15 cellular contexts compared by ENCODE assay signal in the genomic region with DNA sequence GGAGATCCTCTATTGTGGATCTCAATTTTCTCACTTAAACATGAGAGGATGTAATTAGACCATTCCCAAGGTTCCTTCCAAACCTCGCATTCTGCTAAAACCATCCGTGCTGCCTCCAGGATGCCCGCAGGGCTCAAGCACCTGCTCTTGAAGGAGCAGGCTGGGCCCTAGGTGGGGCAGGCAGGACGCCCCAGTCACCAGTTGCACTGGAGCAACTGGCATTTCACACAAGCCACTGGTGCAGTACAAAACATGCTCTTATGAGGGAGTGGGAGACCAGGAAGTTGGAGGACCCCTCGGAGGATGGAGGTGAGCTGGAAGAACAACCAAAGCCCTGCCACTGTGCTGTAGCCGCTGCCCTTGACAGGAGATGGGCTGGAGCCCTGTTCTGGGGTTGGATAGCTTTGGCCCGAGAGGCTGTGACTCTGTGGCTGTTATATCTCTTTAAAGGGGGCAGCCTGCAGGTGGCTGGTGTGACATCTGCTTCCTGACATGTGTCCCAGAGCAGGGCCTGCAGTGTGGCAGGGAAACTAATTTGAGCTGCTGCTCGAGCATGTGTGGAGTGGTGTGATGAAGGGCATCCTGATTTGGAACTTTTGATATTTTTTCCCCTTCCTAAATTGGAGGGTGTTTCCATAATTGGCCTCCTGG.
DNase-seq lines count a peak whose midpoint lies in the region; ATAC-seq and TF ChIP-seq lines count a peak whose summit lies in the region.
"Had no signal": no experiment of that assay in that cellular context is flagged by ENCODE, and none has a peak within 500 bp of the region (broad histone marks: within the 10 kb centered on the region; RNA-seq: fewer than 3 reads in every experiment).

No MANE protein-coding gene starts in this region.

- H3K27me3 Mint-ChIP-seq in activated T-cell treated with anti-CD3 and anti-CD28 coated beads, Interleukin-2, amount 50 U/mL, for 24 hours, result no peaks in the 10 kb centered on the region
- H3K27me3 Mint-ChIP-seq in activated T-cell treated with anti-CD3 and anti-CD28 coated beads, Interleukin-2, amount 50 U/mL, for 4 hours (ENCODE audit: low read depth), result no peaks in the 10 kb centered on the region
- peaks cover 18% of the 10 kb centered on the region for H3K27me3 Mint-ChIP-seq in glutamatergic neuron (ENCODE audit: unreplicated experiment)

- H3K27ac Mint-ChIP-seq in activated T-cell treated with anti-CD3 and anti-CD28 coated beads, Interleukin-2, amount 50 U/mL, for 24 hours, result peak overlapping the region; percentile 44
- H3K27ac Mint-ChIP-seq in glutamatergic neuron (ENCODE audit: unreplicated experiment), result peak overlapping the region; percentile 65
- H3K27ac Mint-ChIP-seq: CD8-positive, alpha-beta T cell had no signal

- TF ChIP-seq CTCF in glutamatergic neuron (IDR thresholded peaks at IDR 0.05; ENCODE audit: partially characterized antibody, unreplicated experiment), result no peak

- DNase-seq in activated T-cell treated with anti-CD3 and anti-CD28 coated beads, Interleukin-2, amount 50 U/mL, for 24 hours, result no peak
- no peak for DNase-seq in activated T-cell treated with anti-CD3 and anti-CD28 coated beads, Interleukin-2, amount 50 U/mL, for 4 hours
- DNase-seq in NAMALWA (ENCODE audit: low spot score), result peak; percentile 12
- DNase-seq in glutamatergic neuron, result no peak
- DNase-seq in DMS53 (lab: John Stamatoyannopoulos, UW), result no peak
- DNase-seq: CD8-positive, alpha-beta T cell; GOT3; NCI-H1105 treated with DMSO at 0.1 percent for 48 hours; NCI-H2081 treated with DMSO at 0.1 percent for 48 hours; NCI-H748 treated with DMSO at 0.1 percent for 48 hours; Peyer's patch; SW 1271 had no signal

- no peak overlapping the region for H3K4me3 Mint-ChIP-seq in activated T-cell treated with anti-CD3 and anti-CD28 coated beads, Interleukin-2, amount 50 U/mL, for 24 hours
- no peak overlapping the region for H3K4me3 Mint-ChIP-seq in activated T-cell treated with anti-CD3 and anti-CD28 coated beads, Interleukin-2, amount 50 U/mL, for 4 hours
- peak overlapping the region; percentile 5 for H3K4me3 Mint-ChIP-seq in glutamatergic neuron (ENCODE audit: unreplicated experiment)
- H3K4me3 Mint-ChIP-seq: CD8-positive, alpha-beta T cell had no signal

- H3K36me3 Mint-ChIP-seq in activated T-cell treated with anti-CD3 and anti-CD28 coated beads, Interleukin-2, amount 50 U/mL, for 24 hours (ENCODE audit: low read depth), result peaks cover 88% of the 10 kb centered on the region
- peaks cover 29% of the 10 kb centered on the region for H3K36me3 Mint-ChIP-seq in activated T-cell treated with anti-CD3 and anti-CD28 coated beads, Interleukin-2, amount 50 U/mL, for 4 hours (ENCODE audit: insufficient read depth)
- no peaks in the 10 kb centered on the region for H3K36me3 Mint-ChIP-seq in glutamatergic neuron (ENCODE audit: unreplicated experiment)

- peaks cover 2% of the 10 kb centered on the region for H3K4me1 Mint-ChIP-seq in activated T-cell treated with anti-CD3 and anti-CD28 coated beads, Interleukin-2, amount 50 U/mL, for 24 hours (ENCODE audit: low read depth)
- no peaks in the 10 kb centered on the region for H3K4me1 Mint-ChIP-seq in activated T-cell treated with anti-CD3 and anti-CD28 coated beads, Interleukin-2, amount 50 U/mL, for 4 hours (ENCODE audit: low read depth)
- H3K4me1 Mint-ChIP-seq in glutamatergic neuron (ENCODE audit: low read depth, unreplicated experiment), result peaks cover 61% of the 10 kb centered on the region

- H3K9me3 Mint-ChIP-seq in activated T-cell treated with anti-CD3 and anti-CD28 coated beads, Interleukin-2, amount 50 U/mL, for 24 hours, result no peaks in the 10 kb centered on the region
- H3K9me3 Mint-ChIP-seq in activated T-cell treated with anti-CD3 and anti-CD28 coated beads, Interleukin-2, amount 50 U/mL, for 4 hours, result no peaks in the 10 kb centered on the region
- peaks cover 8% of the 10 kb centered on the region for H3K9me3 Mint-ChIP-seq in glutamatergic neuron (ENCODE audit: unreplicated experiment)
- H3K9me3 Mint-ChIP-seq: CD8-positive, alpha-beta T cell had no signal

- no peak for ATAC-seq in activated T-cell treated with anti-CD3 and anti-CD28 coated beads, Interleukin-2, amount 50 U/mL, for 4 hours
- ATAC-seq in GM21381 (IDR thresholded peaks at IDR 0.05; ENCODE audit: unreplicated experiment) (no peak), HG02852 (IDR thresholded peaks at IDR 0.05; ENCODE audit: unreplicated experiment) (no peak)
- ATAC-seq: CD8-positive, alpha-beta T cell; HCT116 had no signal
